In genomic region chr1:209659909-209660308, GRCh38 we compare ENCODE assay signal across 8 cellular contexts. TPM values are rescaled to one million over a fixed set of nuclear protein-coding genes. Genes with fewer than 3 reads are reported as not detected.
DNase-seq lines count a peak whose midpoint lies in the region; ATAC-seq and TF ChIP-seq lines count a peak whose summit lies in the region.

No MANE protein-coding gene starts in this region.

- peak; percentile 85 for ATAC-seq in GM18508 (IDR thresholded peaks at IDR 0.05; ENCODE audit: insufficient read depth, unreplicated experiment)
- peak; percentile 88 for ATAC-seq in GM21576 (IDR thresholded peaks at IDR 0.05; ENCODE audit: unreplicated experiment)
- no peak for ATAC-seq in left lobe of liver

- H3K9me3 ChIP-seq in MM.1S (replicated peaks; ENCODE audit: insufficient read depth, low read length) (no peaks in the 10 kb centered on the region), sigmoid colon (no peaks in the 10 kb centered on the region)

- H3K4me1 ChIP-seq in MM.1S (ENCODE audit: low read length) (peaks cover 9% of the 10 kb centered on the region; the same call in 1 of the 2 replicates), sigmoid colon (no peaks in the 10 kb centered on the region)

- no peaks in the 10 kb centered on the region for H4K20me1 ChIP-seq in MM.1S (ENCODE audit: insufficient read depth, low read length)

- TF ChIP-seq POLR2A in sigmoid colon (IDR thresholded peaks at IDR 0.05): no peak

- H3K36me3 ChIP-seq in MM.1S (replicated peaks; ENCODE audit: insufficient read depth, low read length) (no peaks in the 10 kb centered on the region), sigmoid colon (no peaks in the 10 kb centered on the region)

- H2AFZ ChIP-seq in MM.1S (ENCODE audit: low read length): peak overlapping the region; percentile 2; the same call in 1 of the 2 replicates

- no peak overlapping the region for H3K27ac ChIP-seq in MM.1S (ENCODE audit: low read length)
- no peak overlapping the region for H3K27ac ChIP-seq in sigmoid colon

- no peaks in the 10 kb centered on the region for H3K79me2 ChIP-seq in MM.1S (ENCODE audit: low read length)

- peak overlapping the region; percentile 4; the same call in 1 of the 2 replicates for H3K4me2 ChIP-seq in MM.1S (ENCODE audit: low read depth, low read length)

- no peak overlapping the region for H3K9ac ChIP-seq in MM.1S (ENCODE audit: low read length)

- no peaks in the 10 kb centered on the region for H3K9me2 ChIP-seq in MM.1S (replicated peaks; ENCODE audit: insufficient read depth, low read length)

- H3F3A ChIP-seq in MM.1S (ENCODE audit: insufficient read depth, low read length): no peaks in the 10 kb centered on the region

- TF ChIP-seq CTCF in MM.1S (IDR thresholded peaks at IDR 0.05; ENCODE audit: low read length) (no peak), sigmoid colon (IDR thresholded peaks at IDR 0.05) (no peak)

- no peaks in the 10 kb centered on the region for H3K27me3 ChIP-seq in MM.1S (replicated peaks; ENCODE audit: insufficient read depth, low read length)
- H3K27me3 ChIP-seq in sigmoid colon: no peaks in the 10 kb centered on the region

- H3K4me3 ChIP-seq in MM.1S (ENCODE audit: low read length): no peak overlapping the region
- no peak overlapping the region for H3K4me3 ChIP-seq in sigmoid colon

- no peak for TF ChIP-seq EP300 in sigmoid colon (IDR thresholded peaks at IDR 0.05)

- WGBS in sigmoid colon, 2 donors: 29 to 39% methylated on average over 5 of the region's 5 CpGs

- intact Hi-C loops in sigmoid colon (cut with DNase I): no loop called here

- DNase-seq in MM.1S: no peak
- peak; percentile 42 for DNase-seq in kidney glomerular epithelial cell (lab: John Stamatoyannopoulos, UW)
- no peak for DNase-seq in left lobe of liver (ENCODE audit: low spot score)
- no peak for DNase-seq in HK-2 (ENCODE audit: unreplicated experiment)
- no peak for DNase-seq in sigmoid colon
- DNase-seq in epidermal melanocyte (ENCODE audit: insufficient read length, low spot score): no peak

RNA-seq across cellular contexts. Expression of gene LAMB3, which starts 7.7 kb away (rescaled TPM):
- 7.8 TPM for total RNA-seq in left lobe of liver
- under 1 TPM in 3 of 4 donors, not detected in 1; 0.14 to 0.55 (median 0.16) TPM for total RNA-seq in sigmoid colon
- 10 to 100 TPM; 18.0 to 49.4 (median 21.0) TPM for polyA plus RNA-seq in sigmoid colon

RNA-seq across cellular contexts. Expression of gene G0S2, which starts 15.3 kb away (rescaled TPM):
- total RNA-seq in left lobe of liver (75.0 TPM), sigmoid colon (10 to 100 TPM; 19.3 to 33.5 (median 21.5) TPM)
- polyA plus RNA-seq in sigmoid colon: 10 to 100 TPM; 25.2 to 70.5 (median 59.3) TPM

RNA-seq across cellular contexts. Expression of gene HSD11B1, which starts 44.7 kb away (rescaled TPM):
- 479 TPM for total RNA-seq in left lobe of liver
- total RNA-seq in sigmoid colon: 10 to 100 TPM in 1 of 4 donors, 1 to 10 TPM in 3; 2.0 to 10.0 (median 3.7) TPM
- polyA plus RNA-seq in sigmoid colon: 1 to 10 TPM in 2 of 3 donors, not detected in 1; 2.2 to 2.4 TPM

Comparison
In these comparisons a context has a peak if more than half of its experiments do, and no peak if none do; other contexts are left out.
1. RNA of gene HSD11B1, which starts 44.7 kb away (total RNA-seq): 479 TPM in left lobe of liver (single experiment); 2.0 to 10.0 TPM in sigmoid colon; every median in the first group is over 10 times any median in the second.